Comparison of ENCODE assay signal across 8 cellular contexts in genomic region chr1:247171875-247172563, GRCh38. TPM values are rescaled to one million over a fixed set of nuclear protein-coding genes. Genes with fewer than 3 reads are reported as not detected.
DNase-seq lines count a peak whose midpoint lies in the region; ATAC-seq, FAIRE-seq and TF ChIP-seq lines count a peak whose summit lies in the region.
"Not testable (repeated sequence)": the region's sequence is repeated elsewhere in the genome, so short reads cannot be mapped to it uniquely, and the experiment has no call there.

TSS of gene ZNF124 (minus strand) at chr1:247172020. CDS start at chr1:247171877, 143 bp downstream.

- H3K4me3 ChIP-seq in CD8-positive, alpha-beta T cell (ENCODE audit: low read depth, low read length); SU-DHL-6 (ENCODE audit: insufficient read depth, low read length, poor library complexity, severe bottlenecking): not testable (repeated sequence)

- peaks cover 32% of the 10 kb centered on the region for H3K79me2 ChIP-seq in SU-DHL-6 (ENCODE audit: insufficient read depth, low read length)

- intact Hi-C loops in CD8-positive, alpha-beta T cell (cut with DNase I, micrococcal nuclease): loop anchor here (2.0 to 5.0 kb wide), 3 partner anchors 37 to 160 kb away; partner anchors contain the start of gene ZNF496 (in 1 of the 2)

- TF ChIP-seq CTCF in CD8-positive, alpha-beta T cell (IDR thresholded peaks at IDR 0.05); SU-DHL-6 (IDR thresholded peaks at IDR 0.05; ENCODE audit: insufficient read depth, low read length, poor library complexity, severe bottlenecking): not testable (repeated sequence)

- H3K9me3 ChIP-seq in CD8-positive, alpha-beta T cell (ENCODE audit: low read length); SU-DHL-6 (ENCODE audit: insufficient read depth, low read length): not testable (repeated sequence)

- not testable (repeated sequence) for DNase-seq in CD8-positive, alpha-beta T cell; central memory CD8-positive, alpha-beta T cell (ENCODE audit: low spot score in 2 of 2)
- DNase-seq in Kasumi-1 (lab: John Stamatoyannopoulos, UW): peak; percentile 47 to 60
- peak; percentile 12 for DNase-seq in retina

- H3K4me2 ChIP-seq in SU-DHL-6 (ENCODE audit: low read depth, low read length, poor library complexity, severe bottlenecking): peak within 1 kb of the TSS; percentile 43

- H3K4me1 ChIP-seq in CD8-positive, alpha-beta T cell (ENCODE audit: insufficient read depth, low read length): not testable (repeated sequence)

- H3F3A ChIP-seq in SU-DHL-6 (ENCODE audit: insufficient read depth): not testable (repeated sequence)

- POLR2A ChIA-PET in CD8-positive, alpha-beta T cell (lab: Charles Lee): not testable (repeated sequence)

- H3K27me3 ChIP-seq in CD8-positive, alpha-beta T cell (ENCODE audit: insufficient read depth, low read length); SU-DHL-6 (ENCODE audit: low read length): not testable (repeated sequence)

- peaks cover 17% of the 10 kb centered on the region for H3K36me3 Mint-ChIP-seq in CD8-positive, alpha-beta T cell
- not testable (repeated sequence) for H3K36me3 Mint-ChIP-seq in central memory CD8-positive, alpha-beta T cell (ENCODE audit: insufficient read depth)

- not testable (repeated sequence) for H4K20me1 ChIP-seq in SU-DHL-6 (ENCODE audit: low read depth, low read length)

- not testable (repeated sequence) for H3K36me3 ChIP-seq in CD8-positive, alpha-beta T cell (ENCODE audit: insufficient read depth, low read length); SU-DHL-6 (ENCODE audit: low read length)

- not testable (repeated sequence) for H3K27ac ChIP-seq in CD8-positive, alpha-beta T cell (ENCODE audit: low read depth, low read length); SU-DHL-6 (ENCODE audit: low read depth, low read length)

- H3K9me3 Mint-ChIP-seq in CD8-positive, alpha-beta T cell: peaks cover 12% of the 10 kb centered on the region
- not testable (repeated sequence) for H3K9me3 Mint-ChIP-seq in central memory CD8-positive, alpha-beta T cell

- H2AFZ ChIP-seq in SU-DHL-6 (ENCODE audit: low read depth, low read length, severe bottlenecking): not testable (repeated sequence)

- CTCF ChIA-PET in CD8-positive, alpha-beta T cell (lab: Charles Lee): not testable (repeated sequence)

- not testable (repeated sequence) for H3K9ac ChIP-seq in SU-DHL-6 (ENCODE audit: low read length)

- peak; percentile 81 for FAIRE-seq in islet of Langerhans (lab: Jason Lieb, UNC)

- peak; percentile 99 for ATAC-seq in CD8-positive, alpha-beta T cell
- ATAC-seq in GM19438 (IDR thresholded peaks at IDR 0.05; ENCODE audit: low read depth, unreplicated experiment) (peak; percentile 95), HG02938 (IDR thresholded peaks at IDR 0.05; ENCODE audit: unreplicated experiment) (peak; percentile 95)
- ATAC-seq in central memory CD8-positive, alpha-beta T cell (replicated peaks; ENCODE audit: extremely low read depth, poor library complexity, severe bottlenecking): peak; percentile 99

- H3K9me2 ChIP-seq in SU-DHL-6 (replicated peaks; ENCODE audit: insufficient read depth, low read length): not testable (repeated sequence)

- peaks cover 26% of the 10 kb centered on the region for H3K4me1 Mint-ChIP-seq in CD8-positive, alpha-beta T cell (ENCODE audit: low read depth)
- H3K4me1 Mint-ChIP-seq in central memory CD8-positive, alpha-beta T cell: peaks cover 15% of the 10 kb centered on the region

- H3K4me3 Mint-ChIP-seq in CD8-positive, alpha-beta T cell: peak within 1 kb of the TSS; percentile 3
- H3K4me3 Mint-ChIP-seq in central memory CD8-positive, alpha-beta T cell: not testable (repeated sequence)

- not testable (repeated sequence) for H3K27ac Mint-ChIP-seq in CD8-positive, alpha-beta T cell; central memory CD8-positive, alpha-beta T cell (ENCODE audit: low read depth)

- not testable (repeated sequence) for H3K27me3 Mint-ChIP-seq in CD8-positive, alpha-beta T cell (ENCODE audit: low read depth); central memory CD8-positive, alpha-beta T cell

RNA-seq across cellular contexts. Expression of gene ZNF124, which starts in this region (rescaled TPM):
- total RNA-seq in CD8-positive, alpha-beta T cell: 10 to 100 TPM; 22.4 to 23.4 TPM
